In the genomic region with DNA sequence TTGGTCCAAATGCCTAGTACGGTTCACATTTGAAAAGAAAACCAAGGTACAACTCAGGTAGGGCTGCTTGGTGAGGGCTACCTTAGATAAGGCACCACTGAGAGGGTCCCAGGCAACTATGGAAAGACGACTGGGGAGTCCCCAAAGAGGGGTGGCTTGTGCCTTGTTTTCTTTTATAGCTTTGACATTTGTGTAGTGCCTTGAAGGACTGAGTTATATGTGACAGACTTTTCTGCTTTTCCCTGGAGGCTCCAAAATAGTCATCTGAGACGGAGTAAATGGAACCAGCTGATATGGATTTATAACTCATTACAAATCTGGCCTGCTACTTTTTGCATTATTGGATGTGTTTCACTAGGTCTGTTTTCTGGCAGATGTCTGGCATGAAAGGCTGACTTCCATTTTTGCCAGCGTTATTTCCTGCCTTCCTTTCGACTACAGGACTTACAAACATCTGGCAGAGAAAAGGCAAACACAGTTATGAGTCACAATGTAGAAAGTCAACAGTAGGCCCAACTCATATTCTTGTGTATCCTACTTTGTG, we compare ENCODE assay signal across 9 cellular contexts.
A peak's percentile ranks its signal among the peaks of the same experiment; 100 is the strongest.
DNase-seq lines count a peak whose midpoint lies in the region; ATAC-seq and TF ChIP-seq lines count a peak whose summit lies in the region.
"Had no signal": no experiment of that assay in that cellular context is flagged by ENCODE, and none has a peak within 500 bp of the region (broad histone marks: within the 10 kb centered on the region; RNA-seq: fewer than 3 reads in every experiment).

No MANE protein-coding gene starts in this region.

- intact Hi-C loops in activated CD4-positive, alpha-beta memory T cell treated with anti-CD3 and anti-CD28 coated beads for 36 hours (cut with micrococcal nuclease) = no loop called here
- intact Hi-C loops in CD8-positive, alpha-beta T cell (cut with DNase I, micrococcal nuclease) = no loop called here

- CTCF ChIA-PET in activated CD4-positive, alpha-beta memory T cell treated with anti-CD3 and anti-CD28 coated beads for 36 hours (lab: Charles Lee) = no interaction called here
- CTCF ChIA-PET in CD8-positive, alpha-beta T cell (lab: Charles Lee) = no interaction called here

- peak overlapping the region; percentile 16 for H3K27ac ChIP-seq in mesodermal cell (ENCODE audit: low read depth, low read length, severe bottlenecking)
- no peak overlapping the region for H3K27ac ChIP-seq in CD8-positive, alpha-beta T cell (ENCODE audit: low read depth, low read length)

- no peak overlapping the region for H3K27ac Mint-ChIP-seq in activated CD4-positive, alpha-beta memory T cell treated with anti-CD3 and anti-CD28 coated beads for 36 hours
- H3K27ac Mint-ChIP-seq in CD8-positive, alpha-beta T cell = no peak overlapping the region
- H3K27ac Mint-ChIP-seq: activated CD8-positive, alpha-beta T cell treated with anti-CD3 and anti-CD28 coated beads, Interleukin-2, amount 10 ng/mL, durations not matched to agents 7 days and 5 days; activated naive CD8-positive, alpha-beta T cell treated with anti-CD3 and anti-CD28 coated beads for 36 hours had no signal

- POLR2A ChIA-PET in activated CD4-positive, alpha-beta memory T cell treated with anti-CD3 and anti-CD28 coated beads for 36 hours (lab: Charles Lee) = no interaction called here
- POLR2A ChIA-PET in CD8-positive, alpha-beta T cell (lab: Charles Lee) = no interaction called here

- TF ChIP-seq CTCF in choroid plexus epithelial cell (conservative IDR thresholded peaks at IDR 0.05; ENCODE audit: low read depth, low read length) = no peak
- TF ChIP-seq CTCF in CD8-positive, alpha-beta T cell (IDR thresholded peaks at IDR 0.05) = no peak

- DNase-seq in DMS53 treated with DMSO at 0.1 percent for 48 hours (lab: John Stamatoyannopoulos, UW; ENCODE audit: unreplicated experiment) = peak; percentile 97
- peak; percentile 47 for DNase-seq in M059J (ENCODE audit: low read depth)
- peak; percentile 52 for DNase-seq in choroid plexus epithelial cell (ENCODE audit: low read depth)
- DNase-seq in activated CD4-positive, alpha-beta memory T cell treated with anti-CD3 and anti-CD28 coated beads for 36 hours = no peak
- no peak for DNase-seq in CD8-positive, alpha-beta T cell
- DNase-seq: activated CD8-positive, alpha-beta T cell treated with anti-CD3 and anti-CD28 coated beads, Interleukin-2, amount 10 ng/mL, durations not matched to agents 7 days and 5 days; activated naive CD8-positive, alpha-beta T cell treated with anti-CD3 and anti-CD28 coated beads for 36 hours had no signal

- no peaks in the 10 kb centered on the region for H3K4me1 Mint-ChIP-seq in activated CD4-positive, alpha-beta memory T cell treated with anti-CD3 and anti-CD28 coated beads for 36 hours (ENCODE audit: low read depth)
- no peaks in the 10 kb centered on the region for H3K4me1 Mint-ChIP-seq in CD8-positive, alpha-beta T cell (ENCODE audit: low read depth)
- H3K4me1 Mint-ChIP-seq: activated naive CD8-positive, alpha-beta T cell treated with anti-CD3 and anti-CD28 coated beads for 36 hours had no signal

- no peaks in the 10 kb centered on the region for H3K4me1 ChIP-seq in mesodermal cell (ENCODE audit: control insufficient read depth, insufficient read depth, low read length, poor library complexity, severe bottlenecking)
- H3K4me1 ChIP-seq in CD8-positive, alpha-beta T cell (ENCODE audit: insufficient read depth, low read length) = no peaks in the 10 kb centered on the region

- ATAC-seq in GM18502 (IDR thresholded peaks at IDR 0.05; ENCODE audit: poor library complexity, unreplicated experiment) = no peak
- ATAC-seq in CD8-positive, alpha-beta T cell = no peak
- ATAC-seq: activated CD8-positive, alpha-beta T cell treated with anti-CD3 and anti-CD28 coated beads, Interleukin-2, amount 10 ng/mL, durations not matched to agents 7 days and 5 days had no signal

- no peaks in the 10 kb centered on the region for H3K9me3 ChIP-seq in mesodermal cell (ENCODE audit: control insufficient read depth, low read length)
- H3K9me3 ChIP-seq in CD8-positive, alpha-beta T cell (ENCODE audit: low read length) = no peaks in the 10 kb centered on the region

- H3K36me3 ChIP-seq in mesodermal cell (ENCODE audit: control insufficient read depth, insufficient read depth, low read length) = no peaks in the 10 kb centered on the region
- no peaks in the 10 kb centered on the region for H3K36me3 ChIP-seq in CD8-positive, alpha-beta T cell (ENCODE audit: insufficient read depth, low read length)

- H3K4me3 ChIP-seq in choroid plexus epithelial cell (ENCODE audit: low read depth, low read length) (no peak overlapping the region), mesodermal cell (ENCODE audit: extremely low read depth, insufficient read depth, low read length, poor library complexity, severe bottlenecking) (no peak overlapping the region)
- H3K4me3 ChIP-seq in CD8-positive, alpha-beta T cell (ENCODE audit: low read depth, low read length) = no peak overlapping the region

- no peaks in the 10 kb centered on the region for H3K36me3 Mint-ChIP-seq in activated CD4-positive, alpha-beta memory T cell treated with anti-CD3 and anti-CD28 coated beads for 36 hours
- H3K36me3 Mint-ChIP-seq in CD8-positive, alpha-beta T cell = no peaks in the 10 kb centered on the region
- H3K36me3 Mint-ChIP-seq: activated naive CD8-positive, alpha-beta T cell treated with anti-CD3 and anti-CD28 coated beads for 36 hours had no signal

- peaks cover 2% of the 10 kb centered on the region for H3K9me3 Mint-ChIP-seq in activated CD4-positive, alpha-beta memory T cell treated with anti-CD3 and anti-CD28 coated beads for 36 hours
- peaks cover 4% of the 10 kb centered on the region for H3K9me3 Mint-ChIP-seq in CD8-positive, alpha-beta T cell

- H3K27me3 Mint-ChIP-seq in activated CD4-positive, alpha-beta memory T cell treated with anti-CD3 and anti-CD28 coated beads for 36 hours = peaks cover 5% of the 10 kb centered on the region
- peaks cover 9% of the 10 kb centered on the region for H3K27me3 Mint-ChIP-seq in CD8-positive, alpha-beta T cell (ENCODE audit: low read depth)

- no peaks in the 10 kb centered on the region for H3K27me3 ChIP-seq in CD8-positive, alpha-beta T cell (ENCODE audit: insufficient read depth, low read length)

- 69 to 75% methylated on average over 4 of the region's 5 CpGs for WGBS in mesodermal cell (ENCODE audit: insufficient coverage in 2 of 2), 2 experiments

- no peak overlapping the region for H3K4me3 Mint-ChIP-seq in activated CD4-positive, alpha-beta memory T cell treated with anti-CD3 and anti-CD28 coated beads for 36 hours
- no peak overlapping the region for H3K4me3 Mint-ChIP-seq in CD8-positive, alpha-beta T cell
- H3K4me3 Mint-ChIP-seq: activated CD8-positive, alpha-beta T cell treated with anti-CD3 and anti-CD28 coated beads, Interleukin-2, amount 10 ng/mL, durations not matched to agents 7 days and 5 days; activated naive CD8-positive, alpha-beta T cell treated with anti-CD3 and anti-CD28 coated beads for 36 hours had no signal

Comparison
In these comparisons a context has a peak if more than half of its experiments do, and no peak if none do; other contexts are left out.
1. DNase-seq: peak in DMS53 treated with DMSO at 0.1 percent for 48 hours (single experiment), M059J (single experiment) and choroid plexus epithelial cell (single experiment); none in activated CD4-positive, alpha-beta memory T cell treated with anti-CD3 and anti-CD28 coated beads for 36 hours (single experiment) and CD8-positive, alpha-beta T cell (0 of 7).